In the genomic region with DNA sequence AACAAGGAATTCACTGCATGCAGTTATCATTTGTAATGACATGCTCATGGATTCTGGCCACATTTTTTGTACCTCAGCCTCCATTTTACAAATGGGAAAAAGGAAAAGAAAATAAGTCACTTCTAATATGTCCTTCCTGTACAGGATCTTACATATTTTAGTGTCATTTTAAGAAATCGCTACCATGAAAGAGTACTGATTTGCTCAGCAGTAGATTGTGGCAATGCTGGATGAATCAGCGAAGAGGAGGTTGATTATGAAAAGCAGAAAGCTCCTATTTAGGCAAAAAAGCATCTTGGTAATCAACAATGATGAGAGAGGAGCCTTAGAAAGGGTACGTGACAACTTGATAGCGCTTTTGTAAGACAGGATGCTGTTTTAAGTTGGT, we compare ENCODE assay signal across 19 cellular contexts.
"Had no signal": no experiment of that assay in that cellular context is flagged by ENCODE, and none has a peak within 500 bp of the region (broad histone marks: within the 10 kb centered on the region; RNA-seq: fewer than 3 reads in every experiment).

No MANE protein-coding gene starts in this region.

- H3K27ac ChIP-seq: cardiac muscle cell, prostate gland, right lobe of liver, SJCRH30, VCaP had no signal

- H3K4me3 Mint-ChIP-seq: activated naive CD8-positive, alpha-beta T cell; natural killer cell had no signal

- H3K9me3 Mint-ChIP-seq: natural killer cell had no signal

- DNase-seq: activated CD4-positive, alpha-beta T cell treated with anti-CD3 and anti-CD28 coated beads for 4 hours; activated effector memory CD4-positive, alpha-beta T cell treated with anti-CD3 and anti-CD28 coated beads, Interleukin-2, amount 50 U/mL, for 16 hours; activated T-cell treated with anti-CD3 and anti-CD28 coated beads for 4 hours; aorta; cortex of kidney; effector memory CD4-positive, alpha-beta T cell; natural killer cell; occipital lobe; right lobe of liver; SJCRH30; stimulated activated CD4-positive, alpha-beta T cell treated with anti-CD3 and anti-CD28 coated beads, Interleukin-4, amount 100 ng/mL, for 1 hour; stimulated activated CD8-positive, alpha-beta memory T cell treated with anti-CD3 and anti-CD28 coated beads, Interleukin-4, amount 100 ng/mL, for 48 hours; stimulated activated naive CD8-positive, alpha-beta T cell treated with anti-CD3 and anti-CD28 coated beads, Interleukin-15, Interleukin-2, amounts not matched to agents 100 U/mL and 50 U/mL, for 24 hours; T1000; upper lobe of left lung had no signal

- H3K27me3 ChIP-seq: cardiac muscle cell, right lobe of liver, SJCRH30, upper lobe of left lung had no signal

- H3K27ac Mint-ChIP-seq: activated naive CD8-positive, alpha-beta T cell; natural killer cell had no signal

- H3K36me3 ChIP-seq: cardiac muscle cell, prostate gland, right lobe of liver, SJCRH30, upper lobe of left lung had no signal

- H3K36me3 Mint-ChIP-seq: activated naive CD8-positive, alpha-beta T cell; natural killer cell had no signal

- H3K4me3 ChIP-seq: cardiac muscle cell, prostate gland, right lobe of liver, SJCRH30, upper lobe of left lung had no signal

- ATAC-seq: natural killer cell; stimulated activated naive CD8-positive, alpha-beta T cell treated with anti-CD3 and anti-CD28 coated beads, Interleukin-15, Interleukin-2, amounts not matched to agents 100 U/mL and 50 U/mL, for 24 hours had no signal

- H3K4me1 Mint-ChIP-seq: natural killer cell had no signal

- H3K9me3 ChIP-seq: prostate gland, right lobe of liver, SJCRH30, upper lobe of left lung had no signal

- H3K4me1 ChIP-seq: prostate gland had no signal
